Comparison of ENCODE assay signal across 10 cellular contexts in the genomic region with DNA sequence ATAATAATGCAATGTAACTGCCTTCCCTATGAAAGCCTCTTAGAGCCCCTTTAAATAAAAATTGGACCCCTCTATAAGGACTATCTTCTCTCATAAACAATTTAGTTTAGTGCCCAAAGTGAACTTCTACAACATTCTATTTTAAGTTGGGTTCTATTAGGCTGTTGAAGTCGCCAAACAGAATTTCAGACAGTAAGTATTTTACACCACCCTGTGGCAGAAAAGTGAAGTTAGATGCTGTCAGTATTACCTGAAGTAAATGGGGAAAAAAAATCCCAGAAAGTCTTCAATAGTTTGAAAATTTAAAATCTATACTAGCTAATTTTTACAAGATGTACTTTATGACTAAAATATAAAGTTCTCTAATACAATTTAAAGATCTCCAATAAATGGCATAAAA. TPM values are rescaled to one million over a fixed set of nuclear protein-coding genes. Genes with fewer than 3 reads are reported as not detected.
DNase-seq lines count a peak whose midpoint lies in the region; FAIRE-seq and TF ChIP-seq lines count a peak whose summit lies in the region.
"Had no signal": no experiment of that assay in that cellular context is flagged by ENCODE, and none has a peak within 500 bp of the region (broad histone marks: within the 10 kb centered on the region; RNA-seq: fewer than 3 reads in every experiment).

No MANE protein-coding gene starts in this region.

- peak; percentile 51 for TF ChIP-seq CTCF in LNCaP clone FGC (IDR thresholded peaks at IDR 0.05; ENCODE audit: control insufficient read depth, extremely low read depth, insufficient read depth)
- TF ChIP-seq CTCF in dorsolateral prefrontal cortex (IDR thresholded peaks at IDR 0.05 in 54 of 56, conservative IDR thresholded peaks at IDR 0.05 in 2 of 56; ENCODE audit: low read depth in 1 of 56, partially characterized antibody in 56 of 56): peak in 50 of 56 donors; percentile 19 to 59 (median 37)
- peak; percentile 64 for TF ChIP-seq CTCF in neural crest cell (conservative IDR thresholded peaks at IDR 0.05)

- H3K4me1 Mint-ChIP-seq in neural crest cell: no peaks in the 10 kb centered on the region

- peaks cover 7% of the 10 kb centered on the region for H3K36me3 Mint-ChIP-seq in neural crest cell (ENCODE audit: low read depth)

- no peaks in the 10 kb centered on the region for H3K27me3 Mint-ChIP-seq in neural crest cell (ENCODE audit: low read depth)

- no peaks in the 10 kb centered on the region for H3K9me3 Mint-ChIP-seq in neural crest cell

- H3K27ac Mint-ChIP-seq in neural crest cell (ENCODE audit: unreplicated experiment): no peak overlapping the region

- DNase-seq in LNCaP clone FGC (ENCODE audit: low read depth): no peak
- DNase-seq in dorsolateral prefrontal cortex: no peak
- DNase-seq in neural crest cell (ENCODE audit: low read depth, low spot score): no peak
- no peak for DNase-seq in NCI-H510A treated with DMSO at 0.1 percent for 48 hours (lab: John Stamatoyannopoulos, UW)
- DNase-seq in activated CD4-positive, alpha-beta T cell treated with anti-CD3 and anti-CD28 coated beads, Interleukin-2, amount 50 U/mL, for 48 hours: no peak
- DNase-seq in NCI-H2081 treated with DMSO at 0.1 percent for 48 hours (lab: John Stamatoyannopoulos, UW): no peak
- DNase-seq in NCI-H345 treated with DMSO at 0.1 percent for 48 hours (lab: John Stamatoyannopoulos, UW; ENCODE audit: unreplicated experiment): no peak
- DNase-seq: foreskin melanocyte, NCI-H446 had no signal

- H3K27me3 ChIP-seq in dorsolateral prefrontal cortex: no peaks in the 10 kb centered on the region

- intact Hi-C loops in dorsolateral prefrontal cortex (cut with DNase I): no loop called here

- no peak overlapping the region for H3K27ac ChIP-seq in dorsolateral prefrontal cortex

- FAIRE-seq in G401.6 (lab: Jason Lieb, UNC): peak; percentile 96

- no peak overlapping the region for H3K4me3 Mint-ChIP-seq in neural crest cell

- no peak overlapping the region for H3K4me3 ChIP-seq in LNCaP clone FGC (ENCODE audit: low read depth, low read length)
- H3K4me3 ChIP-seq in dorsolateral prefrontal cortex: no peak overlapping the region

RNA-seq across cellular contexts. Expression of gene CAAP1, which starts 29.5 kb away (rescaled TPM):
- 10 to 100 TPM in 76 of 120 experiments, 1 to 10 TPM in 44; 6.6 to 18.7 (median 10.8) TPM for total RNA-seq in dorsolateral prefrontal cortex
- 17.8 and 20.8 TPM in 2 replicates for total RNA-seq in neural crest cell
